ENCODE assay signal across 24 cellular contexts in genomic region chr15:65411470-65412071, GRCh38. TPM values are rescaled to one million over a fixed set of nuclear protein-coding genes. Genes with fewer than 3 reads are reported as not detected.
A peak's percentile ranks its signal among the peaks of the same experiment; 100 is the strongest.
DNase-seq lines count a peak whose midpoint lies in the region; ATAC-seq, FAIRE-seq and TF ChIP-seq lines count a peak whose summit lies in the region.
"Had no signal": no experiment of that assay in that cellular context is flagged by ENCODE, and none has a peak within 500 bp of the region (broad histone marks: within the 10 kb centered on the region; RNA-seq: fewer than 3 reads in every experiment).

No MANE protein-coding gene starts in this region.

- H3K27ac Mint-ChIP-seq in glutamatergic neuron (ENCODE audit: unreplicated experiment) (peak overlapping the region; percentile 65), immature natural killer cell (no peak overlapping the region)
- H3K27ac Mint-ChIP-seq: activated naive CD8-positive, alpha-beta T cell treated with anti-CD3 and anti-CD28 coated beads, Interleukin-2, amount 50 U/mL, for 24 hours; activated T-helper 2 cell treated with anti-CD3 and anti-CD28 coated beads, Interferon-gamma antibody, Interleukin-2, Interleukin-4, amounts not matched to agents 10 μg/mL and 5 μg/mL and 100 μg/mL, durations not matched to agents 14 hours and 24 hours and 36 hours; CD14-positive monocyte; HFFc6; stimulated activated effector memory CD8-positive, alpha-beta T cell treated with anti-CD3 and anti-CD28 coated beads, Interleukin-12 subunit alpha, Interleukin-12 subunit beta, amount 100 ng/mL, for 72 hours had no signal

- H4K20me1 ChIP-seq in smooth muscle cell (ENCODE audit: low read depth), result peaks cover 27% of the 10 kb centered on the region

- no peak overlapping the region for H3K4me2 ChIP-seq in smooth muscle cell

- H3K4me1 Mint-ChIP-seq in glutamatergic neuron (ENCODE audit: low read depth, unreplicated experiment) (peaks cover 47% of the 10 kb centered on the region), immature natural killer cell (no peaks in the 10 kb centered on the region)

- H3K27me3 Mint-ChIP-seq in glutamatergic neuron (ENCODE audit: unreplicated experiment) (peaks cover 18% of the 10 kb centered on the region), immature natural killer cell (ENCODE audit: low read depth in 3 of 3) (peaks cover 0 to 4% (median 2%) of the 10 kb centered on the region in 3 donors)

- no peak overlapping the region for H3K4me3 ChIP-seq in smooth muscle cell
- H3K4me3 ChIP-seq: prostate gland, upper lobe of left lung had no signal

- H3F3A ChIP-seq in smooth muscle cell (ENCODE audit: low read depth), result peaks cover 13% of the 10 kb centered on the region

- no peak overlapping the region for H3K9ac ChIP-seq in smooth muscle cell (ENCODE audit: low read depth)

- H3K36me3 Mint-ChIP-seq in glutamatergic neuron (ENCODE audit: unreplicated experiment) (no peaks in the 10 kb centered on the region), immature natural killer cell (no peaks in the 10 kb centered on the region)
- H3K36me3 Mint-ChIP-seq: CD14-positive monocyte; stimulated activated effector memory CD8-positive, alpha-beta T cell treated with anti-CD3 and anti-CD28 coated beads, Interleukin-12 subunit alpha, Interleukin-12 subunit beta, amount 100 ng/mL, for 72 hours had no signal

- H3K27ac ChIP-seq in smooth muscle cell (ENCODE audit: low read depth), result peak overlapping the region; percentile 2
- H3K27ac ChIP-seq: prostate gland, upper lobe of left lung had no signal

- DNase-seq in SIG-M5 treated with dmso at 0.1 percent for 504 hours (lab: John Stamatoyannopoulos, UW; ENCODE audit: unreplicated experiment) (peak; percentile 17), SIG-M5 (lab: John Stamatoyannopoulos, UW) (no peak), amniotic epithelial cell (ENCODE audit: low read depth) (peak; percentile 30), glutamatergic neuron (no peak), smooth muscle cell (lab: John Stamatoyannopoulos, UW; ENCODE audit: unreplicated experiment) (no peak), immature natural killer cell (no peak), frontal cortex (ENCODE audit: low spot score in 2 of 2) (no peak)
- DNase-seq: activated CD4-positive, alpha-beta T cell treated with anti-CD3 and anti-CD28 coated beads for 1 hour; activated naive CD8-positive, alpha-beta T cell treated with anti-CD3 and anti-CD28 coated beads, Interleukin-2, amount 50 U/mL, for 24 hours; cerebellar nuclear complex; DMS153; HFFc6; NCI-H187 treated with DMSO at 0.1 percent for 48 hours; Right ventricle myocardium superior had no signal

- no peaks in the 10 kb centered on the region for H3K36me3 ChIP-seq in smooth muscle cell (ENCODE audit: low read depth)
- H3K36me3 ChIP-seq: prostate gland, upper lobe of left lung had no signal

- H2AFZ ChIP-seq in smooth muscle cell (ENCODE audit: low read depth), result no peak overlapping the region

- ATAC-seq in GM18868 (IDR thresholded peaks at IDR 0.05; ENCODE audit: unreplicated experiment), result no peak
- ATAC-seq: activated naive CD8-positive, alpha-beta T cell treated with anti-CD3 and anti-CD28 coated beads, Interleukin-2, amount 50 U/mL, for 24 hours; stimulated activated effector memory CD8-positive, alpha-beta T cell treated with anti-CD3 and anti-CD28 coated beads, Interleukin-12 subunit alpha, Interleukin-12 subunit beta, amount 100 ng/mL, for 72 hours had no signal

- H3K4me1 ChIP-seq in smooth muscle cell (ENCODE audit: low read depth), result peaks cover 43% of the 10 kb centered on the region
- H3K4me1 ChIP-seq: prostate gland had no signal

- WGBS in smooth muscle cell (ENCODE audit: low lambda C conversion rate), result 71% methylated on average over 5 of the region's 5 CpGs

- H3K9me3 Mint-ChIP-seq in glutamatergic neuron (ENCODE audit: unreplicated experiment) (peaks cover 17% of the 10 kb centered on the region), immature natural killer cell (no peaks in the 10 kb centered on the region)
- H3K9me3 Mint-ChIP-seq: activated naive CD8-positive, alpha-beta T cell treated with anti-CD3 and anti-CD28 coated beads, Interleukin-2, amount 50 U/mL, for 24 hours; activated T-helper 2 cell treated with anti-CD3 and anti-CD28 coated beads, Interferon-gamma antibody, Interleukin-2, Interleukin-4, amounts not matched to agents 10 μg/mL and 5 μg/mL and 100 μg/mL, durations not matched to agents 14 hours and 24 hours and 36 hours; CD14-positive monocyte; HFFc6; stimulated activated effector memory CD8-positive, alpha-beta T cell treated with anti-CD3 and anti-CD28 coated beads, Interleukin-12 subunit alpha, Interleukin-12 subunit beta, amount 100 ng/mL, for 72 hours had no signal

- H3K79me2 ChIP-seq in smooth muscle cell (ENCODE audit: low read depth), result peaks cover 52% of the 10 kb centered on the region

- no peaks in the 10 kb centered on the region for H3K27me3 ChIP-seq in smooth muscle cell (ENCODE audit: low read depth)
- H3K27me3 ChIP-seq: upper lobe of left lung had no signal

- FAIRE-seq in frontal cortex (lab: Jason Lieb, UNC), result no peak
- FAIRE-seq: A204.1, GM18507 had no signal

- H3K4me3 Mint-ChIP-seq in glutamatergic neuron (ENCODE audit: unreplicated experiment) (peak overlapping the region; percentile 18), immature natural killer cell (no peak overlapping the region)
- H3K4me3 Mint-ChIP-seq: activated naive CD8-positive, alpha-beta T cell treated with anti-CD3 and anti-CD28 coated beads, Interleukin-2, amount 50 U/mL, for 24 hours; CD14-positive monocyte; HFFc6; stimulated activated effector memory CD8-positive, alpha-beta T cell treated with anti-CD3 and anti-CD28 coated beads, Interleukin-12 subunit alpha, Interleukin-12 subunit beta, amount 100 ng/mL, for 72 hours had no signal

- TF ChIP-seq CTCF in glutamatergic neuron (IDR thresholded peaks at IDR 0.05; ENCODE audit: partially characterized antibody, unreplicated experiment) (no peak), smooth muscle cell (IDR thresholded peaks at IDR 0.05; ENCODE audit: borderline replicate concordance, insufficient read depth, poor library complexity, severe bottlenecking) (no peak)

- H3K9me3 ChIP-seq in smooth muscle cell (replicated peaks; ENCODE audit: low read depth), result no peaks in the 10 kb centered on the region
- H3K9me3 ChIP-seq: prostate gland, upper lobe of left lung had no signal

RNA-seq across cellular contexts. Expression of gene IGDCC4, which starts 11.2 kb away (rescaled TPM):
- total RNA-seq in glutamatergic neuron (ENCODE audit: unreplicated experiment), result 53.9 TPM
- total RNA-seq in smooth muscle cell, result 20.0 and 20.5 TPM in 2 replicates
- 24.2 and 25.2 TPM in 2 replicates for polyA plus RNA-seq in smooth muscle cell
- polyA plus RNA-seq in immature natural killer cell, result under 1 TPM in 2 of 3 donors, not detected in 1; 0.18 to 0.25 TPM
- total RNA-seq in frontal cortex, result 6.9 TPM
- total RNA-seq: T-helper 2 cell treated with Interferon-gamma antibody and Interleukin-4, amounts not matched to agents 100 ng/mL and 5 ng/mL, for 36 hours had no signal
- polyA plus RNA-seq: CD14-positive monocyte, liver had no signal

RNA-seq across cellular contexts. Expression of gene IGDCC3, which starts 33.8 kb away (rescaled TPM):
- 342 TPM for total RNA-seq in glutamatergic neuron (ENCODE audit: unreplicated experiment)
- 2.6 and 3.2 TPM in 2 replicates for total RNA-seq in smooth muscle cell
- 5.9 and 8.5 TPM in 2 replicates for polyA plus RNA-seq in smooth muscle cell
- polyA plus RNA-seq in immature natural killer cell, result not detected
- 6.9 TPM for total RNA-seq in frontal cortex
- total RNA-seq: activated T-helper 2 cell treated with anti-CD3 and anti-CD28 coated beads, Interferon-gamma antibody, Interleukin-2, Interleukin-4, amounts not matched to agents 10 μg/mL and 5 μg/mL and 100 μg/mL, durations not matched to agents 14 hours and 24 hours and 36 hours; HFFc6; T-helper 2 cell treated with Interferon-gamma antibody and Interleukin-4, amounts not matched to agents 100 ng/mL and 5 ng/mL, for 36 hours had no signal
- polyA plus RNA-seq: CD14-positive monocyte, liver had no signal

Comparison
In these comparisons a context has a peak if more than half of its experiments do, and no peak if none do; other contexts are left out.
1. DNase-seq: peak in SIG-M5 treated with dmso at 0.1 percent for 504 hours (single experiment) and amniotic epithelial cell (single experiment); none in SIG-M5 (single experiment), glutamatergic neuron (single experiment), smooth muscle cell (single experiment), immature natural killer cell (0 of 3) and frontal cortex (0 of 2).
2. RNA of gene IGDCC3, which starts 33.8 kb away (total RNA-seq): 342 TPM in glutamatergic neuron (single experiment); 6.9 TPM in frontal cortex (single experiment) and 2.6 to 3.2 TPM in smooth muscle cell; every median in the first group is over 10 times any median in the second.